10 cellular contexts compared by ENCODE assay signal in the genomic region with DNA sequence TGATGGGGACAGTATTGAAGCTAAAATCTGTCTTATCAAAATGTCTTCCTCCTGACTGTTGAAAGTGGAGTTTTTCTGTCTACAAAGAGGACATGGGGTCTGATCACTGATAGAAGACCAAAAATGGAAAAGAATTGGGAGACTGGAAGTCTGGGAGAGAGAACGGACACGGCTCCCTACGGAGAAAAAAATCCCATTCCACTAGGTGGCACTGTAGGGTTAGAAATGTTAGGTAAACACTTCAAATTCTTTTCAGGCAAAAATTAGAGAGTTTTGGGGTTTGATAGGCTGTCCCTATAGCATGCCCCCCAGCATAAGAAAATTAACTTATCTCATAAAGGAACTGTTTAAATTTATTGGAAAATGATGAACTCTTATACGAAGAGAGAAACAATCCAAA.
DNase-seq lines count a peak whose midpoint lies in the region; ATAC-seq lines count a peak whose summit lies in the region.
"Had no signal": no experiment of that assay in that cellular context is flagged by ENCODE, and none has a peak within 500 bp of the region (broad histone marks: within the 10 kb centered on the region; RNA-seq: fewer than 3 reads in every experiment).

No MANE protein-coding gene starts in this region.

- H3K9me3 Mint-ChIP-seq in immature natural killer cell = peaks cover 0 to 9% (median 5%) of the 10 kb centered on the region in 6 donors

- H3K4me2 ChIP-seq in mesenchymal stem cell (ENCODE audit: low read length, poor library complexity, severe bottlenecking) = no peak overlapping the region

- no peak overlapping the region for H3K4ac ChIP-seq in mesenchymal stem cell (ENCODE audit: low read depth in 1 of 2, low read length in 2 of 2)

- no peak overlapping the region for H3K27ac ChIP-seq in mesenchymal stem cell (ENCODE audit: low read length, poor library complexity, severe bottlenecking)

- H2BK15ac ChIP-seq in mesenchymal stem cell (ENCODE audit: low read depth, poor library complexity, severe bottlenecking) = no peak overlapping the region

- H2AFZ ChIP-seq in mesenchymal stem cell (ENCODE audit: low read depth, low read length) = no peak overlapping the region

- peak; percentile 19 for DNase-seq in DMS53 treated with DMSO at 0.1 percent for 48 hours (lab: John Stamatoyannopoulos, UW; ENCODE audit: unreplicated experiment)
- DNase-seq in KG1 (lab: John Stamatoyannopoulos, UW) = peak; percentile 1
- peak; percentile 14 for DNase-seq in astrocyte of the hippocampus (ENCODE audit: low read depth, low spot score)
- DNase-seq in mesenchymal stem cell = peak; percentile 0
- DNase-seq in T-helper 2 cell = no peak
- DNase-seq in immature natural killer cell = no peak
- DNase-seq in DMS79 treated with DMSO at 0.1 percent for 48 hours (lab: John Stamatoyannopoulos, UW) = no peak
- DNase-seq: central memory CD4-positive, alpha-beta T cell; SHP77 treated with DMSO at 0.1 percent for 48 hours had no signal

- H3K9ac ChIP-seq in mesenchymal stem cell (ENCODE audit: low read length) = no peak overlapping the region

- no peaks in the 10 kb centered on the region for H3K4me1 ChIP-seq in mesenchymal stem cell (ENCODE audit: control insufficient read depth, insufficient read depth, low read depth, low read length)

- H3K23ac ChIP-seq in mesenchymal stem cell (ENCODE audit: low read length in 2 of 2) = no peak overlapping the region

- H3K14ac ChIP-seq in mesenchymal stem cell (ENCODE audit: low read length in 2 of 2) = no peak overlapping the region

- H2BK5ac ChIP-seq in mesenchymal stem cell (ENCODE audit: low read depth, low read length, poor library complexity, severe bottlenecking) = no peak overlapping the region

- no peak overlapping the region for H3K4me3 Mint-ChIP-seq in immature natural killer cell

- no peak overlapping the region for H3K27ac Mint-ChIP-seq in immature natural killer cell

- no peak overlapping the region for H4K8ac ChIP-seq in mesenchymal stem cell (ENCODE audit: low read length)

- peaks cover 17% of the 10 kb centered on the region for H3K9me3 ChIP-seq in mesenchymal stem cell (ENCODE audit: control insufficient read depth, low read length)

- peaks cover 0 to 6% of the 10 kb centered on the region in 2 experiments for H3K27me3 ChIP-seq in mesenchymal stem cell (ENCODE audit: control insufficient read depth in 1 of 2, insufficient read depth in 1 of 2, low read length in 2 of 2)

- no peak overlapping the region for H3K4me3 ChIP-seq in mesenchymal stem cell (ENCODE audit: insufficient read depth in 1 of 2, low read depth in 1 of 2, low read length in 2 of 2)

- H3K4me1 Mint-ChIP-seq in immature natural killer cell = no peaks in the 10 kb centered on the region

- no peak overlapping the region for H2BK120ac ChIP-seq in mesenchymal stem cell (ENCODE audit: low read depth, low read length)

- no peaks in the 10 kb centered on the region for H3K36me3 ChIP-seq in mesenchymal stem cell (ENCODE audit: control insufficient read depth in 1 of 2, insufficient read depth in 2 of 2, low read depth in 1 of 2, low read length in 2 of 2)

- H4K91ac ChIP-seq in mesenchymal stem cell (ENCODE audit: low read length) = no peak overlapping the region

- H2AK5ac ChIP-seq in mesenchymal stem cell (ENCODE audit: low read length, severe bottlenecking) = no peak overlapping the region

- H3K27me3 Mint-ChIP-seq in immature natural killer cell (ENCODE audit: low read depth in 3 of 3) = peaks cover 1 to 8% (median 5%) of the 10 kb centered on the region in 3 donors

- no peaks in the 10 kb centered on the region for H3K79me1 ChIP-seq in mesenchymal stem cell (replicated peaks; ENCODE audit: low read length, poor library complexity, severe bottlenecking)

- WGBS in mesenchymal stem cell = no CpG with 5 or more reads among the region's 4 CpGs

- no peak overlapping the region for H2BK12ac ChIP-seq in mesenchymal stem cell (ENCODE audit: low read length in 2 of 2)

- H3K36me3 Mint-ChIP-seq in immature natural killer cell = no peaks in the 10 kb centered on the region

- no peak overlapping the region for H3K18ac ChIP-seq in mesenchymal stem cell (ENCODE audit: low read depth in 1 of 2, low read length in 2 of 2)

- ATAC-seq in HG03378 (IDR thresholded peaks at IDR 0.05; ENCODE audit: unreplicated experiment) = no peak

Comparison
In these comparisons a context has a peak if more than half of its experiments do, and no peak if none do; other contexts are left out.
1. DNase-seq: peak in DMS53 treated with DMSO at 0.1 percent for 48 hours (single experiment), KG1 (single experiment), astrocyte of the hippocampus (single experiment) and mesenchymal stem cell (single experiment); none in T-helper 2 cell (0 of 5), immature natural killer cell (0 of 3) and DMS79 treated with DMSO at 0.1 percent for 48 hours (single experiment).